ENCODE assay signal across 1 cellular context in the genomic region with DNA sequence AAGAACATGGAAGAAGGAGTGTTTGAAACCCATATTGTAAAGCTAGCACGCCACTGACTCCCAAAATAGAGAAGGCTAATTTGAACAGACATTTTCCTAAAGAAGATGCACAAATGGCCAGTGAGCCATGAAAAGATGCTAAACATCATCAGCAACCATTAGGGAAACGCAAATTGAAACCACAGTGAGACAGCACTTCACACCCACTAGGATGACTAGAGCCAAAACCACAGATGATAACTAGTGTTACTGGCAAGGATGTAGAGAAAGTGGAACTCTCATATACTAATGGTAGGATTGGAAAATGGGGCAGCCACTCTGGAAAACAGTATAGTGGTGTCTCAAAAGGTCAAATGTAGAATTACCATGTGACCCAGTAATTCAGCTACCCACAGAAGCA.
A peak's percentile ranks its signal among the peaks of the same experiment; 100 is the strongest.
TF ChIP-seq lines count a peak whose summit lies in the region.

No MANE protein-coding gene starts in this region.

TF ChIP-seq in K562, 482 proteins besides CTCF, POLR2A, EP300 and RAD21 (continued from another document and continues in another):
- TF ChIP-seq, protein P1, sequence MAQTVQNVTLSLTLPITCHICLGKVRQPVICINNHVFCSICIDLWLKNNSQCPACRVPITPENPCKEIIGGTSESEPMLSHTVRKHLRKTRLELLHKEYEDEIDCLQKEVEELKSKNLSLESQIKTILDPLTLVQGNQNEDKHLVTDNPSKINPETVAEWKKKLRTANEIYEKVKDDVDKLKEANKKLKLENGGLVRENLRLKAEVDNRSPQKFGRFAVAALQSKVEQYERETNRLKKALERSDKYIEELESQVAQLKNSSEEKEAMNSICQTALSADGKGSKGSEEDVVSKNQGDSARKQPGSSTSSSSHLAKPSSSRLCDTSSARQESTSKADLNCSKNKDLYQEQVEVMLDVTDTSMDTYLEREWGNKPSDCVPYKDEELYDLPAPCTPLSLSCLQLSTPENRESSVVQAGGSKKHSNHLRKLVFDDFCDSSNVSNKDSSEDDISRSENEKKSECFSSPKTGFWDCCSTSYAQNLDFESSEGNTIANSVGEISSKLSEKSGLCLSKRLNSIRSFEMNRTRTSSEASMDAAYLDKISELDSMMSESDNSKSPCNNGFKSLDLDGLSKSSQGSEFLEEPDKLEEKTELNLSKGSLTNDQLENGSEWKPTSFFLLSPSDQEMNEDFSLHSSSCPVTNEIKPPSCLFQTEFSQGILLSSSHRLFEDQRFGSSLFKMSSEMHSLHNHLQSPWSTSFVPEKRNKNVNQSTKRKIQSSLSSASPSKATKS (CRISPR knock-in tag; IDR thresholded peaks at IDR 0.05) = no peak
- TF ChIP-seq ZNF444 (CRISPR knock-in tag; IDR thresholded peaks at IDR 0.05) (no peak), MAFF (IDR thresholded peaks at IDR 0.05; ENCODE audit: low read length) (peak; percentile 22; the same call in 1 of the 2 replicates), C11orf30 (IDR thresholded peaks at IDR 0.05; ENCODE audit: low read depth) (peak; percentile 29; the same call in 1 of the 2 replicates), BDP1 (IDR thresholded peaks at IDR 0.05; ENCODE audit: insufficient read depth, insufficient read length) (no peak), CBX3 (IDR thresholded peaks at IDR 0.05; ENCODE audit: borderline replicate concordance in 1 of 2, low read length in 2 of 2) (no peak), FOSL1 (tag; conservative IDR thresholded peaks at IDR 0.05) (peak; percentile 39; the same call in 1 of the 2 replicates), ZNF124 (CRISPR knock-in tag; IDR thresholded peaks at IDR 0.05) (no peak), RB1 (IDR thresholded peaks at IDR 0.05; ENCODE audit: low read depth) (no peak), ZNF707 (CRISPR knock-in tag; conservative IDR thresholded peaks at IDR 0.05) (no peak), ZNF311 (CRISPR knock-in tag; IDR thresholded peaks at IDR 0.05) (no peak), SP2 (IDR thresholded peaks at IDR 0.05; ENCODE audit: extremely low read depth, low read depth, low read length, poor library complexity, severe bottlenecking) (no peak), MTA2 (IDR thresholded peaks at IDR 0.05; ENCODE audit: low read depth) (no peak), MECOM (CRISPR knock-in tag; IDR thresholded peaks at IDR 0.05) (no peak), TAF1 (IDR thresholded peaks at IDR 0.05; ENCODE audit: control insufficient read depth, extremely low read depth, insufficient read depth, low read length, severe bottlenecking) (no peak), SMAD2 (IDR thresholded peaks at IDR 0.05; ENCODE audit: low read depth, low read length) (no peak), ELF1 (tag; IDR thresholded peaks at IDR 0.05) (no peak), MAFG (tag; conservative IDR thresholded peaks at IDR 0.05) (0 out of 2 replicates have a peak, but pooled peaks have one; percentile 18), ZNF695 (CRISPR knock-in tag; IDR thresholded peaks at IDR 0.05) (no peak), ESRRA (IDR thresholded peaks at IDR 0.05; ENCODE audit: borderline replicate concordance, low read depth) (peak; percentile 74; the same call in 1 of the 2 replicates), STAT5A (IDR thresholded peaks at IDR 0.05; ENCODE audit: borderline replicate concordance, low read length) (no peak)
- TF ChIP-seq, protein P2, sequence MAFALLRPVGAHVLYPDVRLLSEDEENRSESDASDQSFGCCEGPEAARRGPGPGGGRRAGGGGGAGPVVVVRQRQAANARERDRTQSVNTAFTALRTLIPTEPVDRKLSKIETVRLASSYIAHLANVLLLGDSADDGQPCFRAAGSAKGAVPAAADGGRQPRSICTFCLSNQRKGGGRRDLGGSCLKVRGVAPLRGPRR (CRISPR knock-in tag; IDR thresholded peaks at IDR 0.05) = no peak
- TF ChIP-seq, protein P3, sequence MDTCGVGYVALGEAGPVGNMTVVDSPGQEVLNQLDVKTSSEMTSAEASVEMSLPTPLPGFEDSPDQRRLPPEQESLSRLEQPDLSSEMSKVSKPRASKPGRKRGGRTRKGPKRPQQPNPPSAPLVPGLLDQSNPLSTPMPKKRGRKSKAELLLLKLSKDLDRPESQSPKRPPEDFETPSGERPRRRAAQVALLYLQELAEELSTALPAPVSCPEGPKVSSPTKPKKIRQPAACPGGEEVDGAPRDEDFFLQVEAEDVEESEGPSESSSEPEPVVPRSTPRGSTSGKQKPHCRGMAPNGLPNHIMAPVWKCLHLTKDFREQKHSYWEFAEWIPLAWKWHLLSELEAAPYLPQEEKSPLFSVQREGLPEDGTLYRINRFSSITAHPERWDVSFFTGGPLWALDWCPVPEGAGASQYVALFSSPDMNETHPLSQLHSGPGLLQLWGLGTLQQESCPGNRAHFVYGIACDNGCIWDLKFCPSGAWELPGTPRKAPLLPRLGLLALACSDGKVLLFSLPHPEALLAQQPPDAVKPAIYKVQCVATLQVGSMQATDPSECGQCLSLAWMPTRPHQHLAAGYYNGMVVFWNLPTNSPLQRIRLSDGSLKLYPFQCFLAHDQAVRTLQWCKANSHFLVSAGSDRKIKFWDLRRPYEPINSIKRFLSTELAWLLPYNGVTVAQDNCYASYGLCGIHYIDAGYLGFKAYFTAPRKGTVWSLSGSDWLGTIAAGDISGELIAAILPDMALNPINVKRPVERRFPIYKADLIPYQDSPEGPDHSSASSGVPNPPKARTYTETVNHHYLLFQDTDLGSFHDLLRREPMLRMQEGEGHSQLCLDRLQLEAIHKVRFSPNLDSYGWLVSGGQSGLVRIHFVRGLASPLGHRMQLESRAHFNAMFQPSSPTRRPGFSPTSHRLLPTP (IDR thresholded peaks at IDR 0.05; ENCODE audit: borderline replicate concordance, extremely low read depth, insufficient read length) = no peak
- TF ChIP-seq, protein P4, sequence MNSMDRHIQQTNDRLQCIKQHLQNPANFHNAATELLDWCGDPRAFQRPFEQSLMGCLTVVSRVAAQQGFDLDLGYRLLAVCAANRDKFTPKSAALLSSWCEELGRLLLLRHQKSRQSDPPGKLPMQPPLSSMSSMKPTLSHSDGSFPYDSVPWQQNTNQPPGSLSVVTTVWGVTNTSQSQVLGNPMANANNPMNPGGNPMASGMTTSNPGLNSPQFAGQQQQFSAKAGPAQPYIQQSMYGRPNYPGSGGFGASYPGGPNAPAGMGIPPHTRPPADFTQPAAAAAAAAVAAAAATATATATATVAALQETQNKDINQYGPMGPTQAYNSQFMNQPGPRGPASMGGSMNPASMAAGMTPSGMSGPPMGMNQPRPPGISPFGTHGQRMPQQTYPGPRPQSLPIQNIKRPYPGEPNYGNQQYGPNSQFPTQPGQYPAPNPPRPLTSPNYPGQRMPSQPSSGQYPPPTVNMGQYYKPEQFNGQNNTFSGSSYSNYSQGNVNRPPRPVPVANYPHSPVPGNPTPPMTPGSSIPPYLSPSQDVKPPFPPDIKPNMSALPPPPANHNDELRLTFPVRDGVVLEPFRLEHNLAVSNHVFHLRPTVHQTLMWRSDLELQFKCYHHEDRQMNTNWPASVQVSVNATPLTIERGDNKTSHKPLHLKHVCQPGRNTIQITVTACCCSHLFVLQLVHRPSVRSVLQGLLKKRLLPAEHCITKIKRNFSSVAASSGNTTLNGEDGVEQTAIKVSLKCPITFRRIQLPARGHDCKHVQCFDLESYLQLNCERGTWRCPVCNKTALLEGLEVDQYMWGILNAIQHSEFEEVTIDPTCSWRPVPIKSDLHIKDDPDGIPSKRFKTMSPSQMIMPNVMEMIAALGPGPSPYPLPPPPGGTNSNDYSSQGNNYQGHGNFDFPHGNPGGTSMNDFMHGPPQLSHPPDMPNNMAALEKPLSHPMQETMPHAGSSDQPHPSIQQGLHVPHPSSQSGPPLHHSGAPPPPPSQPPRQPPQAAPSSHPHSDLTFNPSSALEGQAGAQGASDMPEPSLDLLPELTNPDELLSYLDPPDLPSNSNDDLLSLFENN (IDR thresholded peaks at IDR 0.05; ENCODE audit: low read depth in 2 of 2, low read length in 2 of 2) = no peak
- TF ChIP-seq, protein P5, sequence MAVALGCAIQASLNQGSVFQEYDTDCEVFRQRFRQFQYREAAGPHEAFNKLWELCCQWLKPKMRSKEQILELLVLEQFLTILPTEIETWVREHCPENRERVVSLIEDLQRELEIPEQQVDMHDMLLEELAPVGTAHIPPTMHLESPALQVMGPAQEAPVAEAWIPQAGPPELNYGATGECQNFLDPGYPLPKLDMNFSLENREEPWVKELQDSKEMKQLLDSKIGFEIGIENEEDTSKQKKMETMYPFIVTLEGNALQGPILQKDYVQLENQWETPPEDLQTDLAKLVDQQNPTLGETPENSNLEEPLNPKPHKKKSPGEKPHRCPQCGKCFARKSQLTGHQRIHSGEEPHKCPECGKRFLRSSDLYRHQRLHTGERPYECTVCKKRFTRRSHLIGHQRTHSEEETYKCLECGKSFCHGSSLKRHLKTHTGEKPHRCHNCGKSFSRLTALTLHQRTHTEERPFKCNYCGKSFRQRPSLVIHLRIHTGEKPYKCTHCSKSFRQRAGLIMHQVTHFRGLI (CRISPR knock-in tag; IDR thresholded peaks at IDR 0.05) = no peak
- TF ChIP-seq, protein P6, sequence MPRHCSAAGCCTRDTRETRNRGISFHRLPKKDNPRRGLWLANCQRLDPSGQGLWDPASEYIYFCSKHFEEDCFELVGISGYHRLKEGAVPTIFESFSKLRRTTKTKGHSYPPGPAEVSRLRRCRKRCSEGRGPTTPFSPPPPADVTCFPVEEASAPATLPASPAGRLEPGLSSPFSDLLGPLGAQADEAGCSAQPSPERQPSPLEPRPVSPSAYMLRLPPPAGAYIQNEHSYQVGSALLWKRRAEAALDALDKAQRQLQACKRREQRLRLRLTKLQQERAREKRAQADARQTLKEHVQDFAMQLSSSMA (CRISPR knock-in tag; IDR thresholded peaks at IDR 0.05) = no peak
- TF ChIP-seq, protein P7, sequence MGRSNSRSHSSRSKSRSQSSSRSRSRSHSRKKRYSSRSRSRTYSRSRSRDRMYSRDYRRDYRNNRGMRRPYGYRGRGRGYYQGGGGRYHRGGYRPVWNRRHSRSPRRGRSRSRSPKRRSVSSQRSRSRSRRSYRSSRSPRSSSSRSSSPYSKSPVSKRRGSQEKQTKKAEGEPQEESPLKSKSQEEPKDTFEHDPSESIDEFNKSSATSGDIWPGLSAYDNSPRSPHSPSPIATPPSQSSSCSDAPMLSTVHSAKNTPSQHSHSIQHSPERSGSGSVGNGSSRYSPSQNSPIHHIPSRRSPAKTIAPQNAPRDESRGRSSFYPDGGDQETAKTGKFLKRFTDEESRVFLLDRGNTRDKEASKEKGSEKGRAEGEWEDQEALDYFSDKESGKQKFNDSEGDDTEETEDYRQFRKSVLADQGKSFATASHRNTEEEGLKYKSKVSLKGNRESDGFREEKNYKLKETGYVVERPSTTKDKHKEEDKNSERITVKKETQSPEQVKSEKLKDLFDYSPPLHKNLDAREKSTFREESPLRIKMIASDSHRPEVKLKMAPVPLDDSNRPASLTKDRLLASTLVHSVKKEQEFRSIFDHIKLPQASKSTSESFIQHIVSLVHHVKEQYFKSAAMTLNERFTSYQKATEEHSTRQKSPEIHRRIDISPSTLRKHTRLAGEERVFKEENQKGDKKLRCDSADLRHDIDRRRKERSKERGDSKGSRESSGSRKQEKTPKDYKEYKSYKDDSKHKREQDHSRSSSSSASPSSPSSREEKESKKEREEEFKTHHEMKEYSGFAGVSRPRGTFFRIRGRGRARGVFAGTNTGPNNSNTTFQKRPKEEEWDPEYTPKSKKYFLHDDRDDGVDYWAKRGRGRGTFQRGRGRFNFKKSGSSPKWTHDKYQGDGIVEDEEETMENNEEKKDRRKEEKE (IDR thresholded peaks at IDR 0.05; ENCODE audit: borderline replicate concordance in 1 of 2, control insufficient read depth in 1 of 2, low read depth in 2 of 2, low read length in 1 of 2) = no peak
- TF ChIP-seq, protein P8, sequence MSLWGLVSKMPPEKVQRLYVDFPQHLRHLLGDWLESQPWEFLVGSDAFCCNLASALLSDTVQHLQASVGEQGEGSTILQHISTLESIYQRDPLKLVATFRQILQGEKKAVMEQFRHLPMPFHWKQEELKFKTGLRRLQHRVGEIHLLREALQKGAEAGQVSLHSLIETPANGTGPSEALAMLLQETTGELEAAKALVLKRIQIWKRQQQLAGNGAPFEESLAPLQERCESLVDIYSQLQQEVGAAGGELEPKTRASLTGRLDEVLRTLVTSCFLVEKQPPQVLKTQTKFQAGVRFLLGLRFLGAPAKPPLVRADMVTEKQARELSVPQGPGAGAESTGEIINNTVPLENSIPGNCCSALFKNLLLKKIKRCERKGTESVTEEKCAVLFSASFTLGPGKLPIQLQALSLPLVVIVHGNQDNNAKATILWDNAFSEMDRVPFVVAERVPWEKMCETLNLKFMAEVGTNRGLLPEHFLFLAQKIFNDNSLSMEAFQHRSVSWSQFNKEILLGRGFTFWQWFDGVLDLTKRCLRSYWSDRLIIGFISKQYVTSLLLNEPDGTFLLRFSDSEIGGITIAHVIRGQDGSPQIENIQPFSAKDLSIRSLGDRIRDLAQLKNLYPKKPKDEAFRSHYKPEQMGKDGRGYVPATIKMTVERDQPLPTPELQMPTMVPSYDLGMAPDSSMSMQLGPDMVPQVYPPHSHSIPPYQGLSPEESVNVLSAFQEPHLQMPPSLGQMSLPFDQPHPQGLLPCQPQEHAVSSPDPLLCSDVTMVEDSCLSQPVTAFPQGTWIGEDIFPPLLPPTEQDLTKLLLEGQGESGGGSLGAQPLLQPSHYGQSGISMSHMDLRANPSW (CRISPR knock-in tag; IDR thresholded peaks at IDR 0.05) = no peak
- TF ChIP-seq, protein P9, sequence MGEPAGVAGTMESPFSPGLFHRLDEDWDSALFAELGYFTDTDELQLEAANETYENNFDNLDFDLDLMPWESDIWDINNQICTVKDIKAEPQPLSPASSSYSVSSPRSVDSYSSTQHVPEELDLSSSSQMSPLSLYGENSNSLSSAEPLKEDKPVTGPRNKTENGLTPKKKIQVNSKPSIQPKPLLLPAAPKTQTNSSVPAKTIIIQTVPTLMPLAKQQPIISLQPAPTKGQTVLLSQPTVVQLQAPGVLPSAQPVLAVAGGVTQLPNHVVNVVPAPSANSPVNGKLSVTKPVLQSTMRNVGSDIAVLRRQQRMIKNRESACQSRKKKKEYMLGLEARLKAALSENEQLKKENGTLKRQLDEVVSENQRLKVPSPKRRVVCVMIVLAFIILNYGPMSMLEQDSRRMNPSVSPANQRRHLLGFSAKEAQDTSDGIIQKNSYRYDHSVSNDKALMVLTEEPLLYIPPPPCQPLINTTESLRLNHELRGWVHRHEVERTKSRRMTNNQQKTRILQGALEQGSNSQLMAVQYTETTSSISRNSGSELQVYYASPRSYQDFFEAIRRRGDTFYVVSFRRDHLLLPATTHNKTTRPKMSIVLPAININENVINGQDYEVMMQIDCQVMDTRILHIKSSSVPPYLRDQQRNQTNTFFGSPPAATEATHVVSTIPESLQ (CRISPR knock-in tag; IDR thresholded peaks at IDR 0.05) = no peak
